In genomic region chr1:25906644-25907300, GRCh38 we compare ENCODE assay signal across 8 cellular contexts. TPM values are rescaled to one million over a fixed set of nuclear protein-coding genes. Genes with fewer than 3 reads are reported as not detected.
DNase-seq lines count a peak whose midpoint lies in the region; TF ChIP-seq lines count a peak whose summit lies in the region.

No MANE protein-coding gene starts in this region.

- H3K36me3 ChIP-seq in A673 (ENCODE audit: insufficient read depth, low read length, poor library complexity, severe bottlenecking) (peaks cover 30% of the 10 kb centered on the region), colonic mucosa (no peaks in the 10 kb centered on the region), mesenchymal stem cell (ENCODE audit: control insufficient read depth in 1 of 2, insufficient read depth in 2 of 2, low read depth in 1 of 2, low read length in 2 of 2) (peaks cover 0 to 7% of the 10 kb centered on the region in 2 experiments), stomach smooth muscle (ENCODE audit: control insufficient read depth in 2 of 2, insufficient read depth in 2 of 2, low read length in 2 of 2) (no peaks in the 10 kb centered on the region)

- TF ChIP-seq CTCF in A673 (conservative IDR thresholded peaks at IDR 0.05; ENCODE audit: low read depth, low read length) (no peak), HL-60 (IDR thresholded peaks at IDR 0.05; ENCODE audit: insufficient read depth, low read length) (no peak), colonic mucosa (IDR thresholded peaks at IDR 0.05) (no peak)

- intact Hi-C loops in A673 (cut with micrococcal nuclease; ENCODE audit: unreplicated experiment) (no loop called here), colonic mucosa (cut with DNase I) (no loop called here)

- H3K9me3 ChIP-seq in A673 (ENCODE audit: low read depth, low read length, poor library complexity, severe bottlenecking) (no peaks in the 10 kb centered on the region), colonic mucosa (no peaks in the 10 kb centered on the region), mesenchymal stem cell (ENCODE audit: control insufficient read depth, low read length) (no peaks in the 10 kb centered on the region), stomach smooth muscle (ENCODE audit: control insufficient read depth in 2 of 2, low read length in 2 of 2) (no peaks in the 10 kb centered on the region)

- H3K18ac ChIP-seq in mesenchymal stem cell (ENCODE audit: low read depth in 1 of 2, low read length in 2 of 2): peak overlapping the region; percentile 53 to 87

- H2AFZ ChIP-seq in mesenchymal stem cell (ENCODE audit: low read depth, low read length): peak overlapping the region; percentile 91

- no peaks in the 10 kb centered on the region for H3K79me1 ChIP-seq in mesenchymal stem cell (replicated peaks; ENCODE audit: low read length, poor library complexity, severe bottlenecking)

- H3K4me2 ChIP-seq in mesenchymal stem cell (ENCODE audit: low read length, poor library complexity, severe bottlenecking): peak overlapping the region; percentile 50

- H4K91ac ChIP-seq in mesenchymal stem cell (ENCODE audit: low read length): peak overlapping the region; percentile 60

- BruUV-seq in A673 (replicated peaks; lab: Mats Ljungman, UMichigan): no TSS peak

- peak overlapping the region in 1 of 2 donors; percentile 30 for H3K9ac ChIP-seq in colonic mucosa (ENCODE audit: low read depth in 2 of 2, low read length in 2 of 2)
- H3K9ac ChIP-seq in mesenchymal stem cell (ENCODE audit: low read length): peak overlapping the region; percentile 32
- peak overlapping the region in 1 of 2 donors; percentile 20 for H3K9ac ChIP-seq in stomach smooth muscle (ENCODE audit: low read length in 2 of 2)

- no peak for DNase-seq in A673 (ENCODE audit: low spot score)
- peak in 1 of 2 experiments; percentile 28 for DNase-seq in HL-60 (ENCODE audit: low read depth in 1 of 2, low spot score in 1 of 2)
- peak; percentile 12 for DNase-seq in T follicular helper cell (ENCODE audit: low read depth)
- DNase-seq in colonic mucosa: peak; percentile 48
- DNase-seq in mesenchymal stem cell: no peak
- no peak for DNase-seq in GF-D8 (lab: John Stamatoyannopoulos, UW)
- DNase-seq in KG1 (lab: John Stamatoyannopoulos, UW): no peak

- POLR2A ChIA-PET in A673 (lab: Charles Lee; ENCODE audit: low non-redundant PET): interaction anchor here (0.7 kb wide), 1 partner anchor 16 kb away, joined by 3 read pairs; no protein-coding TSS in a partner anchor

- no peak overlapping the region for H2BK15ac ChIP-seq in mesenchymal stem cell (ENCODE audit: low read depth, poor library complexity, severe bottlenecking)

- peak overlapping the region; percentile 88 for H3K4me3 ChIP-seq in A673 (ENCODE audit: low read depth, low read length, poor library complexity, severe bottlenecking)
- H3K4me3 ChIP-seq in HL-60 (replicated peaks; ENCODE audit: insufficient read depth, low read length): peak overlapping the region; percentile 83
- H3K4me3 ChIP-seq in colonic mucosa: peak overlapping the region; percentile 67
- peak overlapping the region; percentile 85 to 86 for H3K4me3 ChIP-seq in mesenchymal stem cell (ENCODE audit: insufficient read depth in 1 of 2, low read depth in 1 of 2, low read length in 2 of 2)
- peak overlapping the region; percentile 48 to 64 for H3K4me3 ChIP-seq in stomach smooth muscle (ENCODE audit: low read length in 2 of 2)

- CTCF ChIA-PET in A673 (lab: Charles Lee): no interaction called here

- no peaks in the 10 kb centered on the region for H3K27me3 ChIP-seq in A673 (replicated peaks; ENCODE audit: insufficient read depth, low read depth, low read length, poor library complexity)
- H3K27me3 ChIP-seq in HL-60 (ENCODE audit: insufficient read depth, poor library complexity, severe bottlenecking): no peaks in the 10 kb centered on the region
- no peaks in the 10 kb centered on the region for H3K27me3 ChIP-seq in colonic mucosa
- no peaks in the 10 kb centered on the region for H3K27me3 ChIP-seq in mesenchymal stem cell (ENCODE audit: control insufficient read depth in 1 of 2, insufficient read depth in 1 of 2, low read length in 2 of 2)
- H3K27me3 ChIP-seq in stomach smooth muscle (ENCODE audit: control insufficient read depth in 1 of 2, insufficient read depth in 2 of 2, low read length in 2 of 2): no peaks in the 10 kb centered on the region

- peak overlapping the region in 1 of 2 experiments; percentile 98 for H3K14ac ChIP-seq in mesenchymal stem cell (ENCODE audit: low read length in 2 of 2)

- H3K4me1 ChIP-seq in A673 (ENCODE audit: insufficient read depth, low read length, poor library complexity, severe bottlenecking) (peaks cover 23% of the 10 kb centered on the region), colonic mucosa (peaks cover 5% of the 10 kb centered on the region), mesenchymal stem cell (ENCODE audit: control insufficient read depth, insufficient read depth, low read depth, low read length) (peaks cover 11% of the 10 kb centered on the region), stomach smooth muscle (ENCODE audit: control insufficient read depth, insufficient read depth, low read length) (peaks cover 11% of the 10 kb centered on the region)

- peak overlapping the region in 1 of 2 experiments; percentile 60 for H3K23ac ChIP-seq in mesenchymal stem cell (ENCODE audit: low read length in 2 of 2)

- no peak overlapping the region for H3K27ac ChIP-seq in A673 (ENCODE audit: low read depth, low read length, poor library complexity, severe bottlenecking)
- peak overlapping the region; percentile 96 for H3K27ac ChIP-seq in HL-60 (replicated peaks)
- H3K27ac ChIP-seq in colonic mucosa: no peak overlapping the region
- H3K27ac ChIP-seq in mesenchymal stem cell (ENCODE audit: low read length, poor library complexity, severe bottlenecking): no peak overlapping the region
- no peak overlapping the region for H3K27ac ChIP-seq in stomach smooth muscle (ENCODE audit: low read length)

- peak overlapping the region; percentile 67 to 73 for H3K4ac ChIP-seq in mesenchymal stem cell (ENCODE audit: low read depth in 1 of 2, low read length in 2 of 2)

- no peak overlapping the region for H2BK120ac ChIP-seq in mesenchymal stem cell (ENCODE audit: low read depth, low read length)

- H2BK12ac ChIP-seq in mesenchymal stem cell (ENCODE audit: low read length in 2 of 2): peak overlapping the region; percentile 9 to 90

- WGBS in mesenchymal stem cell: 54% methylated on average over 34 of the region's 34 CpGs

- peak overlapping the region; percentile 7 for H2AK5ac ChIP-seq in mesenchymal stem cell (ENCODE audit: low read length, severe bottlenecking)

- H2BK5ac ChIP-seq in mesenchymal stem cell (ENCODE audit: low read depth, low read length, poor library complexity, severe bottlenecking): no peak overlapping the region

- peak overlapping the region; percentile 92 for H4K8ac ChIP-seq in mesenchymal stem cell (ENCODE audit: low read length)

RNA-seq across cellular contexts. Expression of gene STMN1, which starts 0.6 kb away (rescaled TPM):
- total RNA-seq in A673 (2021) (920 and 933 TPM in 2 replicates), colonic mucosa (100 to 1,000 TPM in 1 of 2 donors, 10 to 100 TPM in 1; 79.1 to 149 TPM)
- polyA plus RNA-seq in mesenchymal stem cell (2013, experiment 1 of 2): 158 TPM
- polyA plus RNA-seq in mesenchymal stem cell (2013, experiment 2 of 2): 158 TPM

RNA-seq across cellular contexts. Expression of gene PAQR7, which starts 31.3 kb away (rescaled TPM):
- total RNA-seq in A673 (2021): 2.9 and 3.0 TPM in 2 replicates
- 1 to 10 TPM; 2.5 to 3.4 TPM for total RNA-seq in colonic mucosa
- polyA plus RNA-seq in mesenchymal stem cell (2013, experiment 1 of 2): 10.5 TPM
- 10.0 TPM for polyA plus RNA-seq in mesenchymal stem cell (2013, experiment 2 of 2)

RNA-seq across cellular contexts. Expression of gene AUNIP, which starts 47.5 kb away (rescaled TPM):
- total RNA-seq in A673 (2021) (17.7 and 18.9 TPM in 2 replicates), colonic mucosa (1 to 10 TPM; 1.2 to 4.8 TPM)
- 0.73 TPM for polyA plus RNA-seq in mesenchymal stem cell (2013, experiment 1 of 2)
- 0.89 TPM for polyA plus RNA-seq in mesenchymal stem cell (2013, experiment 2 of 2)

Comparison
In these comparisons a context has a peak if more than half of its experiments do, and no peak if none do; other contexts are left out.
1. DNase-seq: peak in T follicular helper cell (single experiment) and colonic mucosa (single experiment); none in A673 (single experiment), mesenchymal stem cell (single experiment), GF-D8 (single experiment) and KG1 (single experiment).
2. Peak in every context shown above with its lines, with median percentiles within 50 percentile points of each other: H3K4me3 ChIP-seq.